Comparison of ENCODE assay signal across 1 cellular context in genomic region chr6:27743787-27744186, GRCh38.
TF ChIP-seq lines count a peak whose summit lies in the region.

No MANE protein-coding gene starts in this region.

TF ChIP-seq in HEK293, 187 proteins besides CTCF, POLR2A, EP300 and RAD21:
- TF ChIP-seq ZNF692 (tag by site-specific recombination; IDR thresholded peaks at IDR 0.05) (no peak), ZNF585B (tag by site-specific recombination; IDR thresholded peaks at IDR 0.05) (no peak), ZNF335 (tag by site-specific recombination; conservative IDR thresholded peaks at IDR 0.05) (0 out of 2 replicates have a peak, but pooled peaks have one; percentile 20)
TF ChIP-seq in HEK293: peak in this region for 1.
